Comparison of ENCODE assay signal across 1 cellular context in genomic region chr16:1290860-1291575, GRCh38.
A peak's percentile ranks its signal among the peaks of the same experiment; 100 is the strongest.
TF ChIP-seq lines count a peak whose summit lies in the region.

No MANE protein-coding gene starts in this region.

TF ChIP-seq in HepG2, 621 proteins besides CTCF, POLR2A, EP300 and RAD21 (continued from another document):
- TF ChIP-seq, protein P1, sequence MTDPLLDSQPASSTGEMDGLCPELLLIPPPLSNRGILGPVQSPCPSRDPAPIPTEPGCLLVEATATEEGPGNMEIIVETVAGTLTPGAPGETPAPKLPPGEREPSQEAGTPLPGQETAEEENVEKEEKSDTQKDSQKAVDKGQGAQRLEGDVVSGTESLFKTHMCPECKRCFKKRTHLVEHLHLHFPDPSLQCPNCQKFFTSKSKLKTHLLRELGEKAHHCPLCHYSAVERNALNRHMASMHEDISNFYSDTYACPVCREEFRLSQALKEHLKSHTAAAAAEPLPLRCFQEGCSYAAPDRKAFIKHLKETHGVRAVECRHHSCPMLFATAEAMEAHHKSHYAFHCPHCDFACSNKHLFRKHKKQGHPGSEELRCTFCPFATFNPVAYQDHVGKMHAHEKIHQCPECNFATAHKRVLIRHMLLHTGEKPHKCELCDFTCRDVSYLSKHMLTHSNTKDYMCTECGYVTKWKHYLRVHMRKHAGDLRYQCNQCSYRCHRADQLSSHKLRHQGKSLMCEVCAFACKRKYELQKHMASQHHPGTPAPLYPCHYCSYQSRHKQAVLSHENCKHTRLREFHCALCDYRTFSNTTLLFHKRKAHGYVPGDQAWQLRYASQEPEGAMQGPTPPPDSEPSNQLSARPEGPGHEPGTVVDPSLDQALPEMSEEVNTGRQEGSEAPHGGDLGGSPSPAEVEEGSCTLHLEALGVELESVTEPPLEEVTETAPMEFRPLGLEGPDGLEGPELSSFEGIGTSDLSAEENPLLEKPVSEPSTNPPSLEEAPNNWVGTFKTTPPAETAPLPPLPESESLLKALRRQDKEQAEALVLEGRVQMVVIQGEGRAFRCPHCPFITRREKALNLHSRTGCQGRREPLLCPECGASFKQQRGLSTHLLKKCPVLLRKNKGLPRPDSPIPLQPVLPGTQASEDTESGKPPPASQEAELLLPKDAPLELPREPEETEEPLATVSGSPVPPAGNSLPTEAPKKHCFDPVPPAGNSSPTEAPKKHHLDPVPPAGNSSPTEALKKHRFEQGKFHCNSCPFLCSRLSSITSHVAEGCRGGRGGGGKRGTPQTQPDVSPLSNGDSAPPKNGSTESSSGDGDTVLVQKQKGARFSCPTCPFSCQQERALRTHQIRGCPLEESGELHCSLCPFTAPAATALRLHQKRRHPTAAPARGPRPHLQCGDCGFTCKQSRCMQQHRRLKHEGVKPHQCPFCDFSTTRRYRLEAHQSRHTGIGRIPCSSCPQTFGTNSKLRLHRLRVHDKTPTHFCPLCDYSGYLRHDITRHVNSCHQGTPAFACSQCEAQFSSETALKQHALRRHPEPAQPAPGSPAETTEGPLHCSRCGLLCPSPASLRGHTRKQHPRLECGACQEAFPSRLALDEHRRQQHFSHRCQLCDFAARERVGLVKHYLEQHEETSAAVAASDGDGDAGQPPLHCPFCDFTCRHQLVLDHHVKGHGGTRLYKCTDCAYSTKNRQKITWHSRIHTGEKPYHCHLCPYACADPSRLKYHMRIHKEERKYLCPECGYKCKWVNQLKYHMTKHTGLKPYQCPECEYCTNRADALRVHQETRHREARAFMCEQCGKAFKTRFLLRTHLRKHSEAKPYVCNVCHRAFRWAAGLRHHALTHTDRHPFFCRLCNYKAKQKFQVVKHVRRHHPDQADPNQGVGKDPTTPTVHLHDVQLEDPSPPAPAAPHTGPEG (CRISPR knock-in tag; IDR thresholded peaks at IDR 0.05), result no peak
- TF ChIP-seq KIAA2018 (CRISPR knock-in tag; IDR thresholded peaks at IDR 0.05; ENCODE audit: borderline replicate concordance) (no peak), YEATS2 (CRISPR knock-in tag; IDR thresholded peaks at IDR 0.05; ENCODE audit: borderline replicate concordance) (no peak), ZNF761 (CRISPR knock-in tag; conservative IDR thresholded peaks at IDR 0.05) (no peak), NCOR1 (IDR thresholded peaks at IDR 0.05; ENCODE audit: borderline replicate concordance, low read length) (no peak), LCORL (IDR thresholded peaks at IDR 0.05) (no peak), LCORL (CRISPR knock-in tag; IDR thresholded peaks at IDR 0.05) (no peak), ZNF567 (CRISPR knock-in tag; IDR thresholded peaks at IDR 0.05; ENCODE audit: borderline replicate concordance) (no peak), ZNF550 (CRISPR knock-in tag; IDR thresholded peaks at IDR 0.05; ENCODE audit: borderline replicate concordance) (no peak), KMT2A (CRISPR knock-in tag; IDR thresholded peaks at IDR 0.05) (no peak), ELF4 (CRISPR knock-in tag; IDR thresholded peaks at IDR 0.05; ENCODE audit: borderline replicate concordance) (no peak), ZNF816 (CRISPR knock-in tag; IDR thresholded peaks at IDR 0.05; ENCODE audit: borderline replicate concordance) (no peak), FOXJ3 (CRISPR knock-in tag; IDR thresholded peaks at IDR 0.05; ENCODE audit: borderline replicate concordance) (no peak), KAT8 (CRISPR knock-in tag; IDR thresholded peaks at IDR 0.05) (peak; percentile 34; the same call in 1 of the 2 replicates), PITX1 (CRISPR knock-in tag; IDR thresholded peaks at IDR 0.05) (no peak)
- TF ChIP-seq, protein P2, sequence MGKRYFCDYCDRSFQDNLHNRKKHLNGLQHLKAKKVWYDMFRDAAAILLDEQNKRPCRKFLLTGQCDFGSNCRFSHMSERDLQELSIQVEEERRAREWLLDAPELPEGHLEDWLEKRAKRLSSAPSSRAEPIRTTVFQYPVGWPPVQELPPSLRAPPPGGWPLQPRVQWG (CRISPR knock-in tag; IDR thresholded peaks at IDR 0.05; ENCODE audit: borderline replicate concordance, low read depth), result no peak
TF ChIP-seq in HepG2: peak in this region for 29.
